12 cellular contexts compared by ENCODE assay signal in genomic region chr4:113160548-113160947, GRCh38.
DNase-seq lines count a peak whose midpoint lies in the region; ATAC-seq and TF ChIP-seq lines count a peak whose summit lies in the region.
"Had no signal": no experiment of that assay in that cellular context is flagged by ENCODE, and none has a peak within 500 bp of the region (broad histone marks: within the 10 kb centered on the region; RNA-seq: fewer than 3 reads in every experiment).

No MANE protein-coding gene starts in this region.

- no peaks in the 10 kb centered on the region for H4K20me1 ChIP-seq in GM23248 (ENCODE audit: insufficient read depth)

- peak; percentile 23 to 56 (median 41) for ATAC-seq in psoas muscle
- ATAC-seq: CD8-positive, alpha-beta T cell had no signal

- DNase-seq in GM23248 (no peak), adipocyte (ENCODE audit: low read depth) (no peak), psoas muscle (no peak), thyroid gland (no peak), ecto neural progenitor cell (ENCODE audit: low spot score) (no peak), COLO668 (lab: John Stamatoyannopoulos, UW; ENCODE audit: unreplicated experiment) (no peak), HuH-7.5 (ENCODE audit: low spot score) (no peak)
- DNase-seq: CD8-positive, alpha-beta T cell; DMS53; GF-D8; GOT3; H9 had no signal

- H3K36me3 ChIP-seq in GM23248 (ENCODE audit: low read depth) (no peaks in the 10 kb centered on the region), adipocyte (ENCODE audit: control insufficient read depth, insufficient read depth, low read length, severe bottlenecking) (no peaks in the 10 kb centered on the region), psoas muscle (ENCODE audit: insufficient read depth in 1 of 2, low read depth in 1 of 2) (no peaks in the 10 kb centered on the region), thyroid gland (no peaks in the 10 kb centered on the region)

- H3K9me2 ChIP-seq in GM23248 (ENCODE audit: insufficient read depth): no peaks in the 10 kb centered on the region

- H3K4me3 ChIP-seq in GM23248 (no peak overlapping the region), adipocyte (ENCODE audit: low read length) (peak overlapping the region; percentile 47), psoas muscle (no peak overlapping the region), thyroid gland (replicated peaks in 1 of 3) (no peak overlapping the region)

- 0 out of 2 replicates have a peak overlapping the region, but pooled peaks have one; percentile 39 for H2AFZ ChIP-seq in GM23248

- peak overlapping the region; percentile 5 for H3K4me2 ChIP-seq in GM23248 (ENCODE audit: unreplicated experiment)

- H3F3A ChIP-seq in GM23248 (ENCODE audit: insufficient read depth): 0 out of 2 replicates have a peak, but pooled peaks cover 6% of the 10 kb centered on the region

- intact Hi-C loops in psoas muscle (cut with DNase I) (no loop called here), thyroid gland (cut with DNase I) (no loop called here)

- no peak overlapping the region for H3K9ac ChIP-seq in GM23248
- peak overlapping the region; percentile 75 for H3K9ac ChIP-seq in adipocyte (ENCODE audit: low read length)

- TF ChIP-seq POLR2A in thyroid gland (IDR thresholded peaks at IDR 0.05): no peak

- in situ Hi-C loops in GM23248 (cut with MboI): no loop called here

- WGBS in GM23248 (ENCODE audit: low coverage in 1 of 2, low lambda C conversion rate in 2 of 2, missing lambda C conversion rate in 2 of 2), 2 experiments: 95 to 96% methylated on average over 3 of the region's 3 CpGs
- 71 to 83% (median 77%) methylated on average over 3 of the region's 3 CpGs for WGBS in psoas muscle, 3 donors
- WGBS in thyroid gland, 2 donors: 90 to 93% methylated on average over 3 of the region's 3 CpGs

- H3K27ac ChIP-seq in GM23248: peak overlapping the region; percentile 25
- peak overlapping the region; percentile 50 for H3K27ac ChIP-seq in psoas muscle
- peak overlapping the region; percentile 5 to 67 (median 64) for H3K27ac ChIP-seq in thyroid gland

- TF ChIP-seq CTCF in psoas muscle (IDR thresholded peaks at IDR 0.05) (no peak), thyroid gland (IDR thresholded peaks at IDR 0.05) (no peak)

- no peaks in the 10 kb centered on the region for H3K79me2 ChIP-seq in GM23248 (ENCODE audit: insufficient read depth)

- H3K4me1 ChIP-seq in GM23248 (ENCODE audit: insufficient read depth) (peaks cover 22% of the 10 kb centered on the region), adipocyte (ENCODE audit: control insufficient read depth, insufficient read depth, low read length) (peaks cover 38% of the 10 kb centered on the region), psoas muscle (peaks cover 20% of the 10 kb centered on the region), thyroid gland (peaks cover 6 to 11% of the 10 kb centered on the region in 2 donors)

- H3K27me3 ChIP-seq in GM23248 (replicated peaks; ENCODE audit: insufficient read depth) (no peaks in the 10 kb centered on the region), adipocyte (replicated peaks; ENCODE audit: control insufficient read depth, insufficient read depth, low read length) (no peaks in the 10 kb centered on the region), psoas muscle (ENCODE audit: insufficient read depth in 3 of 3, low read length in 2 of 3) (no peaks in the 10 kb centered on the region), thyroid gland (no peaks in the 10 kb centered on the region)

- H3K9me3 ChIP-seq in GM23248 (ENCODE audit: low read depth): no peaks in the 10 kb centered on the region
- H3K9me3 ChIP-seq in adipocyte (ENCODE audit: control insufficient read depth, low read length): no peaks in the 10 kb centered on the region
- H3K9me3 ChIP-seq in psoas muscle: no peaks in the 10 kb centered on the region
- H3K9me3 ChIP-seq in thyroid gland: no peaks in the 10 kb centered on the region
